16 cellular contexts compared by ENCODE assay signal in genomic region chr10:108515821-108516220, GRCh38.
DNase-seq lines count a peak whose midpoint lies in the region; TF ChIP-seq lines count a peak whose summit lies in the region.
"Had no signal": no experiment of that assay in that cellular context is flagged by ENCODE, and none has a peak within 500 bp of the region (broad histone marks: within the 10 kb centered on the region; RNA-seq: fewer than 3 reads in every experiment).

No MANE protein-coding gene starts in this region.

- no peaks in the 10 kb centered on the region for H3K4me1 ChIP-seq in PC-9 (replicated peaks; ENCODE audit: insufficient read depth)
- H3K4me1 ChIP-seq: BE2C, Caco-2 had no signal

- no peak overlapping the region for H2AFZ ChIP-seq in PC-9

- no peak for TF ChIP-seq CTCF in fibroblast of mammary gland (conservative IDR thresholded peaks at IDR 0.05; ENCODE audit: control insufficient read depth, insufficient read depth, low read depth, low read length)
- no peak for TF ChIP-seq CTCF in retinal pigment epithelial cell (conservative IDR thresholded peaks at IDR 0.05; ENCODE audit: low read depth, low read length)
- no peak for TF ChIP-seq CTCF in PC-9 (conservative IDR thresholded peaks at IDR 0.05)

- intact Hi-C loops in PC-9 (cut with micrococcal nuclease; ENCODE audit: unreplicated experiment), result no loop called here

- H3K9me3 ChIP-seq in PC-9 (ENCODE audit: insufficient read depth, low read depth), result no peaks in the 10 kb centered on the region
- H3K9me3 ChIP-seq: BE2C, Caco-2 had no signal

- H3F3A ChIP-seq in PC-9 (ENCODE audit: insufficient read depth, low read depth), result no peaks in the 10 kb centered on the region

- H4K20me1 ChIP-seq in PC-9 (ENCODE audit: insufficient read depth), result no peaks in the 10 kb centered on the region

- H3K9me2 ChIP-seq in PC-9 (ENCODE audit: insufficient read depth), result no peaks in the 10 kb centered on the region

- DNase-seq in ELR (ENCODE audit: low read depth) (peak; percentile 30), M059J (ENCODE audit: low read depth) (peak; percentile 15), fibroblast of mammary gland (ENCODE audit: low read depth) (peak; percentile 19), retinal pigment epithelial cell (ENCODE audit: low read depth) (peak; percentile 13), AG20443 (ENCODE audit: low spot score) (no peak), NCI-H69 (lab: John Stamatoyannopoulos, UW) (no peak), PC-9 (no peak)
- DNase-seq: ACHN; BE2C; Caco-2; CD8-positive, alpha-beta memory T cell; DND-41; GOT3; H9 had no signal

- CTCF ChIA-PET in PC-9 (lab: Charles Lee), result no interaction called here

- H3K36me3 ChIP-seq in PC-9 (ENCODE audit: low read depth), result no peaks in the 10 kb centered on the region
- H3K36me3 ChIP-seq: BE2C had no signal

- H3K4me2 ChIP-seq in PC-9, result no peak overlapping the region

- no peak overlapping the region for H3K4me3 ChIP-seq in fibroblast of mammary gland (ENCODE audit: control insufficient read depth, low read depth, low read length)
- no peak overlapping the region for H3K4me3 ChIP-seq in retinal pigment epithelial cell (ENCODE audit: low read length)
- H3K4me3 ChIP-seq in PC-9, result no peak overlapping the region

- H3K79me2 ChIP-seq in PC-9 (ENCODE audit: low read depth), result no peaks in the 10 kb centered on the region

- BruUV-seq in PC-9 (replicated peaks; lab: Mats Ljungman, UMichigan), result no TSS peak

- POLR2A ChIA-PET in PC-9 (lab: Charles Lee; ENCODE audit: unreplicated experiment), result no interaction called here

- no peaks in the 10 kb centered on the region for H3K27me3 ChIP-seq in PC-9 (ENCODE audit: insufficient read depth, low read depth)
- H3K27me3 ChIP-seq: BE2C had no signal

- no peak overlapping the region for H3K27ac ChIP-seq in PC-9
- H3K27ac ChIP-seq: C4-2B, HL-60 had no signal

Comparison
In these comparisons a context has a peak if more than half of its experiments do, and no peak if none do; other contexts are left out.
1. DNase-seq: peak in ELR (single experiment), M059J (single experiment), fibroblast of mammary gland (single experiment) and retinal pigment epithelial cell (single experiment); none in AG20443 (single experiment), NCI-H69 (single experiment) and PC-9 (0 of 2).